1 cellular context compared by ENCODE assay signal in the genomic region with DNA sequence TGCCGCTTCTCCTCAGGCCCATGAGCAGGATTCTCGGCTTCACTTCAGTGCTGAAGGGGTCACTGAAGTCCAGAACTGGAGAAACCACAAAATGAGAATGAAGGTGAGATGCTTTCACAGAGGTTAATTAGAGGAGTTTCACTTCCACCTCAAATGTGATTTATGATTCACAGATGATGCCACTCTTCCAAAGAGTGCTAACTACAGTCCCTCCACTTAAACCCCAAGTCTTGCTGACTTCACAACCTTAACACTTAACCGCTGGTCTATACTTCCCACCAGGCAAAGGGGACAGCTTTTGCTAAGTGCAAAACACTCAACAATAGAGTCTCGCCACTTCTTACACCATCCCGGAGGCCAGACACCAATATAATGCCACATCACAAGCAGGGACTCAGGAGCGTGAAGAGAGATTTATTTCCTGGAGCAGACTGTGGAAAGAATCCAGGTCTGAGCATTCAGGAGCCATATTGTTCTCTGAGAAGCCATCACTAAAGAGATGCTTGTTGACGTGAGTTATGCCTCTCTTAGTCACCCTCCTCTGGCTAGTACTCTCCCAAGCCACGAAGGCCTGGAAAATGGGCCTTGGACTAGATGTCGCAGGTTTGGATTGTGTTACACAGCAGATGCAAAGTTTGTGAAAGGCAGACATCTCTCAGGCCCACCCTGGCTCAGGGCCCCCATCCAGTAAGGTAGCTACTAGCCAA.
TF ChIP-seq lines count a peak whose summit lies in the region.

No MANE protein-coding gene starts in this region.

TF ChIP-seq in GM12878, 131 proteins besides CTCF, POLR2A, EP300 and RAD21 (continues in another document):
- TF ChIP-seq BHLHE40 (IDR thresholded peaks at IDR 0.05; ENCODE audit: borderline replicate concordance in 1 of 2, low read depth in 2 of 2, low read length in 1 of 2) (peak; percentile 82 to 88), TCF12 (IDR thresholded peaks at IDR 0.05; ENCODE audit: low read depth, low read length) (peak; percentile 84), JUND (IDR thresholded peaks at IDR 0.05; ENCODE audit: low read depth, low read length) (no peak; the same call in 1 of the 2 replicates), CHD4 (IDR thresholded peaks at IDR 0.05) (no peak), ZNF384 (IDR thresholded peaks at IDR 0.05; ENCODE audit: borderline replicate concordance, low read depth, low read length) (no peak), SMAD5 (IDR thresholded peaks at IDR 0.05; ENCODE audit: low read depth) (no peak), SPI1 (IDR thresholded peaks at IDR 0.05; ENCODE audit: borderline replicate concordance, insufficient read depth, low read depth, low read length) (peak; percentile 97), TARDBP (IDR thresholded peaks at IDR 0.05; ENCODE audit: borderline replicate concordance) (no peak), YBX1 (IDR thresholded peaks at IDR 0.05) (no peak), SIX5 (IDR thresholded peaks at IDR 0.05; ENCODE audit: low read depth, low read length, severe bottlenecking) (no peak), CHD2 (IDR thresholded peaks at IDR 0.05; ENCODE audit: borderline replicate concordance, low read depth, low read length) (peak; percentile 62; the same call in 1 of the 2 replicates), MYB (IDR thresholded peaks at IDR 0.05; ENCODE audit: borderline replicate concordance, low read depth, low read length) (no peak), YY1 (IDR thresholded peaks at IDR 0.05; ENCODE audit: low read depth, low read length) (peak; percentile 50; the same call in 1 of the 2 replicates), ZNF274 (IDR thresholded peaks at IDR 0.05; ENCODE audit: insufficient read depth, insufficient read length) (no peak), MTA2 (IDR thresholded peaks at IDR 0.05; ENCODE audit: low read depth) (peak; percentile 100), ASH2L (IDR thresholded peaks at IDR 0.05; ENCODE audit: borderline replicate concordance, low read depth) (no peak), STAT1 (conservative IDR thresholded peaks at IDR 0.05) (no peak), ZNF687 (IDR thresholded peaks at IDR 0.05) (no peak), CREB1 (IDR thresholded peaks at IDR 0.05; ENCODE audit: low read depth) (peak; percentile 69), BCL11A (IDR thresholded peaks at IDR 0.05; ENCODE audit: low read depth, low read length) (peak; percentile 100), HDGF (IDR thresholded peaks at IDR 0.05) (no peak), PAX8 (IDR thresholded peaks at IDR 0.05) (no peak), TAF1 (IDR thresholded peaks at IDR 0.05; ENCODE audit: borderline replicate concordance, low read depth, low read length) (no peak), RFX5 (IDR thresholded peaks at IDR 0.05; ENCODE audit: low read depth, low read length) (no peak), TBL1XR1 (IDR thresholded peaks at IDR 0.05; ENCODE audit: low read depth, low read length) (peak; percentile 98), USF1 (IDR thresholded peaks at IDR 0.05; ENCODE audit: borderline replicate concordance, extremely low read length, insufficient read depth, low read depth, low read length) (no peak), PML (IDR thresholded peaks at IDR 0.05; ENCODE audit: low read length) (peak; percentile 82; the same call in 1 of the 2 replicates), SRF (IDR thresholded peaks at IDR 0.05; ENCODE audit: low read depth in 2 of 2, low read length in 2 of 2) (no peak), SREBF1 (IDR thresholded peaks at IDR 0.05; ENCODE audit: low read length) (no peak), STAT3 (IDR thresholded peaks at IDR 0.05; ENCODE audit: low read depth, low read length) (peak; percentile 84; the same call in 1 of the 2 replicates), BMI1 (IDR thresholded peaks at IDR 0.05; ENCODE audit: borderline replicate concordance) (peak; percentile 91), ZZZ3 (IDR thresholded peaks at IDR 0.05; ENCODE audit: control insufficient read depth, insufficient read length, low read depth) (no peak), ESRRA (IDR thresholded peaks at IDR 0.05; ENCODE audit: low read length) (no peak), FOS (IDR thresholded peaks at IDR 0.05; ENCODE audit: borderline replicate concordance, extremely low read depth, insufficient read length) (no peak), CBX3 (IDR thresholded peaks at IDR 0.05; ENCODE audit: borderline replicate concordance, low read depth) (no peak)
- TF ChIP-seq, protein P1, sequence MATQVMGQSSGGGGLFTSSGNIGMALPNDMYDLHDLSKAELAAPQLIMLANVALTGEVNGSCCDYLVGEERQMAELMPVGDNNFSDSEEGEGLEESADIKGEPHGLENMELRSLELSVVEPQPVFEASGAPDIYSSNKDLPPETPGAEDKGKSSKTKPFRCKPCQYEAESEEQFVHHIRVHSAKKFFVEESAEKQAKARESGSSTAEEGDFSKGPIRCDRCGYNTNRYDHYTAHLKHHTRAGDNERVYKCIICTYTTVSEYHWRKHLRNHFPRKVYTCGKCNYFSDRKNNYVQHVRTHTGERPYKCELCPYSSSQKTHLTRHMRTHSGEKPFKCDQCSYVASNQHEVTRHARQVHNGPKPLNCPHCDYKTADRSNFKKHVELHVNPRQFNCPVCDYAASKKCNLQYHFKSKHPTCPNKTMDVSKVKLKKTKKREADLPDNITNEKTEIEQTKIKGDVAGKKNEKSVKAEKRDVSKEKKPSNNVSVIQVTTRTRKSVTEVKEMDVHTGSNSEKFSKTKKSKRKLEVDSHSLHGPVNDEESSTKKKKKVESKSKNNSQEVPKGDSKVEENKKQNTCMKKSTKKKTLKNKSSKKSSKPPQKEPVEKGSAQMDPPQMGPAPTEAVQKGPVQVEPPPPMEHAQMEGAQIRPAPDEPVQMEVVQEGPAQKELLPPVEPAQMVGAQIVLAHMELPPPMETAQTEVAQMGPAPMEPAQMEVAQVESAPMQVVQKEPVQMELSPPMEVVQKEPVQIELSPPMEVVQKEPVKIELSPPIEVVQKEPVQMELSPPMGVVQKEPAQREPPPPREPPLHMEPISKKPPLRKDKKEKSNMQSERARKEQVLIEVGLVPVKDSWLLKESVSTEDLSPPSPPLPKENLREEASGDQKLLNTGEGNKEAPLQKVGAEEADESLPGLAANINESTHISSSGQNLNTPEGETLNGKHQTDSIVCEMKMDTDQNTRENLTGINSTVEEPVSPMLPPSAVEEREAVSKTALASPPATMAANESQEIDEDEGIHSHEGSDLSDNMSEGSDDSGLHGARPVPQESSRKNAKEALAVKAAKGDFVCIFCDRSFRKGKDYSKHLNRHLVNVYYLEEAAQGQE (IDR thresholded peaks at IDR 0.05; ENCODE audit: low read depth, low read length), result no peak
- TF ChIP-seq, protein P2, sequence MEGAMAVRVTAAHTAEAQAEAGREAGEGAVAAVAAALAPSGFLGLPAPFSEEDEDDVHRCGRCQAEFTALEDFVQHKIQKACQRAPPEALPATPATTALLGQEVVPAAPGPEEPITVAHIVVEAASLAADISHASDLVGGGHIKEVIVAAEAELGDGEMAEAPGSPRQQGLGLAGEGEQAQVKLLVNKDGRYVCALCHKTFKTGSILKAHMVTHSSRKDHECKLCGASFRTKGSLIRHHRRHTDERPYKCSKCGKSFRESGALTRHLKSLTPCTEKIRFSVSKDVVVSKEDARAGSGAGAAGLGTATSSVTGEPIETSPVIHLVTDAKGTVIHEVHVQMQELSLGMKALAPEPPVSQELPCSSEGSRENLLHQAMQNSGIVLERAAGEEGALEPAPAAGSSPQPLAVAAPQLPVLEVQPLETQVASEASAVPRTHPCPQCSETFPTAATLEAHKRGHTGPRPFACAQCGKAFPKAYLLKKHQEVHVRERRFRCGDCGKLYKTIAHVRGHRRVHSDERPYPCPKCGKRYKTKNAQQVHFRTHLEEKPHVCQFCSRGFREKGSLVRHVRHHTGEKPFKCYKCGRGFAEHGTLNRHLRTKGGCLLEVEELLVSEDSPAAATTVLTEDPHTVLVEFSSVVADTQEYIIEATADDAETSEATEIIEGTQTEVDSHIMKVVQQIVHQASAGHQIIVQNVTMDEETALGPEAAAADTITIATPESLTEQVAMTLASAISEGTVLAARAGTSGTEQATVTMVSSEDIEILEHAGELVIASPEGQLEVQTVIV (IDR thresholded peaks at IDR 0.05; ENCODE audit: borderline replicate concordance, partially characterized antibody), result no peak
- TF ChIP-seq, protein P3, sequence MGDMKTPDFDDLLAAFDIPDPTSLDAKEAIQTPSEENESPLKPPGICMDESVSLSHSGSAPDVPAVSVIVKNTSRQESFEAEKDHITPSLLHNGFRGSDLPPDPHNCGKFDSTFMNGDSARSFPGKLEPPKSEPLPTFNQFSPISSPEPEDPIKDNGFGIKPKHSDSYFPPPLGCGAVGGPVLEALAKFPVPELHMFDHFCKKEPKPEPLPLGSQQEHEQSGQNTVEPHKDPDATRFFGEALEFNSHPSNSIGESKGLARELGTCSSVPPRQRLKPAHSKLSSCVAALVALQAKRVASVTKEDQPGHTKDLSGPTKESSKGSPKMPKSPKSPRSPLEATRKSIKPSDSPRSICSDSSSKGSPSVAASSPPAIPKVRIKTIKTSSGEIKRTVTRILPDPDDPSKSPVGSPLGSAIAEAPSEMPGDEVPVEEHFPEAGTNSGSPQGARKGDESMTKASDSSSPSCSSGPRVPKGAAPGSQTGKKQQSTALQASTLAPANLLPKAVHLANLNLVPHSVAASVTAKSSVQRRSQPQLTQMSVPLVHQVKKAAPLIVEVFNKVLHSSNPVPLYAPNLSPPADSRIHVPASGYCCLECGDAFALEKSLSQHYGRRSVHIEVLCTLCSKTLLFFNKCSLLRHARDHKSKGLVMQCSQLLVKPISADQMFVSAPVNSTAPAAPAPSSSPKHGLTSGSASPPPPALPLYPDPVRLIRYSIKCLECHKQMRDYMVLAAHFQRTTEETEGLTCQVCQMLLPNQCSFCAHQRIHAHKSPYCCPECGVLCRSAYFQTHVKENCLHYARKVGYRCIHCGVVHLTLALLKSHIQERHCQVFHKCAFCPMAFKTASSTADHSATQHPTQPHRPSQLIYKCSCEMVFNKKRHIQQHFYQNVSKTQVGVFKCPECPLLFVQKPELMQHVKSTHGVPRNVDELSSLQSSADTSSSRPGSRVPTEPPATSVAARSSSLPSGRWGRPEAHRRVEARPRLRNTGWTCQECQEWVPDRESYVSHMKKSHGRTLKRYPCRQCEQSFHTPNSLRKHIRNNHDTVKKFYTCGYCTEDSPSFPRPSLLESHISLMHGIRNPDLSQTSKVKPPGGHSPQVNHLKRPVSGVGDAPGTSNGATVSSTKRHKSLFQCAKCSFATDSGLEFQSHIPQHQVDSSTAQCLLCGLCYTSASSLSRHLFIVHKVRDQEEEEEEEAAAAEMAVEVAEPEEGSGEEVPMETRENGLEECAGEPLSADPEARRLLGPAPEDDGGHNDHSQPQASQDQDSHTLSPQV (IDR thresholded peaks at IDR 0.05), result no peak
- TF ChIP-seq, protein P4, sequence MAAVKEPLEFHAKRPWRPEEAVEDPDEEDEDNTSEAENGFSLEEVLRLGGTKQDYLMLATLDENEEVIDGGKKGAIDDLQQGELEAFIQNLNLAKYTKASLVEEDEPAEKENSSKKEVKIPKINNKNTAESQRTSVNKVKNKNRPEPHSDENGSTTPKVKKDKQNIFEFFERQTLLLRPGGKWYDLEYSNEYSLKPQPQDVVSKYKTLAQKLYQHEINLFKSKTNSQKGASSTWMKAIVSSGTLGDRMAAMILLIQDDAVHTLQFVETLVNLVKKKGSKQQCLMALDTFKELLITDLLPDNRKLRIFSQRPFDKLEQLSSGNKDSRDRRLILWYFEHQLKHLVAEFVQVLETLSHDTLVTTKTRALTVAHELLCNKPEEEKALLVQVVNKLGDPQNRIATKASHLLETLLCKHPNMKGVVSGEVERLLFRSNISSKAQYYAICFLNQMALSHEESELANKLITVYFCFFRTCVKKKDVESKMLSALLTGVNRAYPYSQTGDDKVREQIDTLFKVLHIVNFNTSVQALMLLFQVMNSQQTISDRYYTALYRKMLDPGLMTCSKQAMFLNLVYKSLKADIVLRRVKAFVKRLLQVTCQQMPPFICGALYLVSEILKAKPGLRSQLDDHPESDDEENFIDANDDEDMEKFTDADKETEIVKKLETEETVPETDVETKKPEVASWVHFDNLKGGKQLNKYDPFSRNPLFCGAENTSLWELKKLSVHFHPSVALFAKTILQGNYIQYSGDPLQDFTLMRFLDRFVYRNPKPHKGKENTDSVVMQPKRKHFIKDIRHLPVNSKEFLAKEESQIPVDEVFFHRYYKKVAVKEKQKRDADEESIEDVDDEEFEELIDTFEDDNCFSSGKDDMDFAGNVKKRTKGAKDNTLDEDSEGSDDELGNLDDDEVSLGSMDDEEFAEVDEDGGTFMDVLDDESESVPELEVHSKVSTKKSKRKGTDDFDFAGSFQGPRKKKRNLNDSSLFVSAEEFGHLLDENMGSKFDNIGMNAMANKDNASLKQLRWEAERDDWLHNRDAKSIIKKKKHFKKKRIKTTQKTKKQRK (IDR thresholded peaks at IDR 0.05; ENCODE audit: low read depth, low read length), result no peak
